Comparison of ENCODE assay signal across 8 cellular contexts in genomic region chr11:71787824-71788454, GRCh38. TPM values are rescaled to one million over a fixed set of nuclear protein-coding genes. Genes with fewer than 3 reads are reported as not detected.
DNase-seq lines count a peak whose midpoint lies in the region; ATAC-seq, FAIRE-seq and TF ChIP-seq lines count a peak whose summit lies in the region.
"Not testable (repeated sequence)": the region's sequence is repeated elsewhere in the genome, so short reads cannot be mapped to it uniquely, and the experiment has no call there.

No MANE protein-coding gene starts in this region.

- TSS peak; percentile 80 for BruUV-seq in PC-9 (replicated peaks; lab: Mats Ljungman, UMichigan)

- H3K4me1 ChIP-seq in CD4-positive, CD25-positive, alpha-beta regulatory T cell (ENCODE audit: control insufficient read depth, insufficient read depth, low read length, poor library complexity, severe bottlenecking); heart left ventricle: not testable (repeated sequence)
- peaks cover 40% of the 10 kb centered on the region for H3K4me1 ChIP-seq in PC-9 (replicated peaks; ENCODE audit: insufficient read depth)

- DNase-seq in CD4-positive, CD25-positive, alpha-beta regulatory T cell, result peak; percentile 9 to 30 (median 30)
- peak; percentile 47 to 80 for DNase-seq in PC-9
- DNase-seq in activated CD4-positive, alpha-beta memory T cell treated with anti-CD3 and anti-CD28 coated beads, Interleukin-2, amount 10 ng/mL, durations not matched to agents 7 days and 5 days; heart left ventricle: not testable (repeated sequence)
- peak; percentile 66 for DNase-seq in bronchial epithelial cell (ENCODE audit: low read depth)
- peak; percentile 20 for DNase-seq in natural killer cell
- DNase-seq in stimulated activated naive CD4-positive, alpha-beta T cell treated with Interleukin-2 at 50 U/mL for 16 hours (lab: John Stamatoyannopoulos, UW), result peak; percentile 24

- not testable (repeated sequence) for H3K9me2 ChIP-seq in PC-9 (ENCODE audit: insufficient read depth)

- peak overlapping the region; percentile 95 to 98 (median 96) for H3K4me3 Mint-ChIP-seq in CD4-positive, CD25-positive, alpha-beta regulatory T cell
- H3K4me3 Mint-ChIP-seq in IgD-negative memory B cell (peak overlapping the region; percentile 95 to 99 (median 95)), natural killer cell (peak overlapping the region; percentile 94)
- H3K4me3 Mint-ChIP-seq in activated CD4-positive, alpha-beta memory T cell treated with anti-CD3 and anti-CD28 coated beads, Interleukin-2, amount 10 ng/mL, durations not matched to agents 7 days and 5 days, result peak overlapping the region; percentile 91

- POLR2A ChIA-PET in PC-9 (lab: Charles Lee; ENCODE audit: unreplicated experiment), result interaction anchor here (0.7 kb wide), 2 partner anchors 324 to 668 kb away, joined by 5 to 12 read pairs; no protein-coding TSS in a partner anchor
- POLR2A ChIA-PET in activated CD4-positive, alpha-beta memory T cell treated with anti-CD3 and anti-CD28 coated beads, Interleukin-2, amount 10 ng/mL, durations not matched to agents 7 days and 5 days (lab: Charles Lee), result interaction anchor here (1.0 kb wide), 1 partner anchor 252 kb away, joined by 5 read pairs; no protein-coding TSS in a partner anchor

- not testable (repeated sequence) for H3K9me3 ChIP-seq in CD4-positive, CD25-positive, alpha-beta regulatory T cell (ENCODE audit: control insufficient read depth in 2 of 2, low read length in 2 of 2); PC-9 (ENCODE audit: insufficient read depth, low read depth); heart left ventricle

- H3K4me2 ChIP-seq in PC-9, result peak overlapping the region; percentile 71

- intact Hi-C loops in PC-9 (cut with micrococcal nuclease; ENCODE audit: unreplicated experiment) (loop anchor here (5.0 kb wide), 2 partner anchors 139 to 644 kb away; partner anchors contain the start of genes CLPB, RNF121 and XNDC1N), natural killer cell (cut with micrococcal nuclease) (loop anchor here (1.0 to 10.0 kb wide), 2 partner anchors 25 to 343 kb away; partner anchors contain the start of gene DHCR7)
- intact Hi-C loops in heart left ventricle (cut with DNase I), result not testable (repeated sequence)

- H3K36me3 ChIP-seq in CD4-positive, CD25-positive, alpha-beta regulatory T cell (ENCODE audit: control insufficient read depth, insufficient read depth, low read length); PC-9 (ENCODE audit: low read depth); bronchial epithelial cell (ENCODE audit: control insufficient read depth, insufficient read depth, low read length); heart left ventricle: not testable (repeated sequence)

- peak overlapping the region; percentile 90 for H3K27ac ChIP-seq in CD4-positive, CD25-positive, alpha-beta regulatory T cell (ENCODE audit: insufficient read depth, low read length, poor library complexity, severe bottlenecking)
- H3K27ac ChIP-seq in PC-9 (peak overlapping the region; percentile 89), heart left ventricle (peak overlapping the region in 11 of 12 donors; percentile 32 to 88 (median 82))

- H3K36me3 Mint-ChIP-seq in CD4-positive, CD25-positive, alpha-beta regulatory T cell; IgD-negative memory B cell; activated CD4-positive, alpha-beta memory T cell treated with anti-CD3 and anti-CD28 coated beads, Interleukin-2, amount 10 ng/mL, durations not matched to agents 7 days and 5 days (ENCODE audit: low read depth); natural killer cell: not testable (repeated sequence)

- CTCF ChIA-PET in PC-9 (lab: Charles Lee), result not testable (repeated sequence)
- CTCF ChIA-PET in activated CD4-positive, alpha-beta memory T cell treated with anti-CD3 and anti-CD28 coated beads, Interleukin-2, amount 10 ng/mL, durations not matched to agents 7 days and 5 days (lab: Charles Lee), result interaction anchor here (1.8 kb wide), 1 partner anchor 140 kb away, joined by 5 read pairs; the partner anchor contains the start of genes RNF121 and XNDC1N

- not testable (repeated sequence) for TF ChIP-seq POLR2A in heart left ventricle (IDR thresholded peaks at IDR 0.05)

- 3 to 50% (median 5%) methylated on average over 1 to 19 of the region's 19 CpGs for WGBS in heart left ventricle, 4 donors

- not testable (repeated sequence) for H3K27me3 ChIP-seq in CD4-positive, CD25-positive, alpha-beta regulatory T cell (ENCODE audit: control insufficient read depth, insufficient read depth, low read length); PC-9 (ENCODE audit: insufficient read depth, low read depth); bronchial epithelial cell (ENCODE audit: control insufficient read depth, insufficient read depth, low read length); heart left ventricle

- not testable (repeated sequence) for H3K27me3 Mint-ChIP-seq in CD4-positive, CD25-positive, alpha-beta regulatory T cell; IgD-negative memory B cell; activated CD4-positive, alpha-beta memory T cell treated with anti-CD3 and anti-CD28 coated beads, Interleukin-2, amount 10 ng/mL, durations not matched to agents 7 days and 5 days; natural killer cell (ENCODE audit: low read depth in 2 of 2)

- H3K27ac Mint-ChIP-seq in CD4-positive, CD25-positive, alpha-beta regulatory T cell, result peak overlapping the region; percentile 84 to 99 (median 85)
- H3K27ac Mint-ChIP-seq in IgD-negative memory B cell (peak overlapping the region; percentile 83 to 98 (median 94)), natural killer cell (peak overlapping the region; percentile 92 to 98)
- H3K27ac Mint-ChIP-seq in activated CD4-positive, alpha-beta memory T cell treated with anti-CD3 and anti-CD28 coated beads, Interleukin-2, amount 10 ng/mL, durations not matched to agents 7 days and 5 days, result peak overlapping the region; percentile 70

- H3K79me2 ChIP-seq in PC-9 (ENCODE audit: low read depth), result not testable (repeated sequence)

- not testable (repeated sequence) for ATAC-seq in CD4-positive, CD25-positive, alpha-beta regulatory T cell (ENCODE audit: low read depth in 2 of 2); heart left ventricle; natural killer cell

- peaks cover 19% of the 10 kb centered on the region for H3F3A ChIP-seq in PC-9 (ENCODE audit: insufficient read depth, low read depth)

- 0 out of 2 replicates have a peak, but pooled peaks have one; percentile 12 for TF ChIP-seq CTCF in PC-9 (conservative IDR thresholded peaks at IDR 0.05)
- not testable (repeated sequence) for TF ChIP-seq CTCF in bronchial epithelial cell (IDR thresholded peaks at IDR 0.05; ENCODE audit: insufficient read depth, low read length, severe bottlenecking); heart left ventricle (IDR thresholded peaks at IDR 0.05); natural killer cell (IDR thresholded peaks at IDR 0.05)

- H2AFZ ChIP-seq in PC-9, result peak overlapping the region; percentile 75

- not testable (repeated sequence) for H4K20me1 ChIP-seq in PC-9 (ENCODE audit: insufficient read depth)

- FAIRE-seq in bronchial epithelial cell (lab: Jason Lieb, UNC), result not testable (repeated sequence)

- peaks cover 3 to 28% (median 12%) of the 10 kb centered on the region in 4 donors for H3K4me1 Mint-ChIP-seq in CD4-positive, CD25-positive, alpha-beta regulatory T cell
- peaks cover 0 to 12% (median 10%) of the 10 kb centered on the region in 3 donors for H3K4me1 Mint-ChIP-seq in IgD-negative memory B cell
- H3K4me1 Mint-ChIP-seq in activated CD4-positive, alpha-beta memory T cell treated with anti-CD3 and anti-CD28 coated beads, Interleukin-2, amount 10 ng/mL, durations not matched to agents 7 days and 5 days, result peaks cover 30% of the 10 kb centered on the region
- peaks cover 5 to 18% of the 10 kb centered on the region in 2 donors for H3K4me1 Mint-ChIP-seq in natural killer cell

- not testable (repeated sequence) for H3K9me3 Mint-ChIP-seq in CD4-positive, CD25-positive, alpha-beta regulatory T cell; IgD-negative memory B cell; activated CD4-positive, alpha-beta memory T cell treated with anti-CD3 and anti-CD28 coated beads, Interleukin-2, amount 10 ng/mL, durations not matched to agents 7 days and 5 days; natural killer cell

- not testable (repeated sequence) for H3K4me3 ChIP-seq in CD4-positive, CD25-positive, alpha-beta regulatory T cell (ENCODE audit: low read depth, low read length)
- H3K4me3 ChIP-seq in PC-9, result peak overlapping the region; percentile 91
- H3K4me3 ChIP-seq in bronchial epithelial cell (ENCODE audit: low read depth, low read length), result peak overlapping the region; percentile 73
- H3K4me3 ChIP-seq in heart left ventricle, result peak overlapping the region; percentile 48 to 95 (median 72)

RNA-seq across cellular contexts. Expression of gene DEFB108B, which starts 45.1 kb away (rescaled TPM):
- total RNA-seq in CD4-positive, CD25-positive, alpha-beta regulatory T cell, result not detected
- not detected for polyA plus RNA-seq in CD4-positive, CD25-positive, alpha-beta regulatory T cell
- polyA plus RNA-seq in IgD-negative memory B cell (not detected), heart left ventricle (not detected)
- total RNA-seq in PC-9 (2021) (not detected in 2 replicates), bronchial epithelial cell (not detected in 2 replicates), heart left ventricle (not detected), natural killer cell (not detected)
- not detected for total RNA-seq in activated CD4-positive, alpha-beta memory T cell treated with anti-CD3 and anti-CD28 coated beads, Interleukin-2, amount 10 ng/mL, durations not matched to agents 7 days and 5 days
